In genomic region chr3:183635431-183636220, GRCh38 we compare ENCODE assay signal across 1 cellular context.
TF ChIP-seq lines count a peak whose summit lies in the region.

Gene KLHL24, plus strand, starts transcription at chr3:183635623. Its CDS starts 14,734 bp downstream, at chr3:183650357.

TF ChIP-seq in HepG2, 621 proteins besides CTCF, POLR2A, EP300 and RAD21 (continued from another document and continues in another):
- TF ChIP-seq ZNF318 (CRISPR knock-in tag; IDR thresholded peaks at IDR 0.05) (no peak), FOXJ3 (CRISPR knock-in tag; IDR thresholded peaks at IDR 0.05; ENCODE audit: borderline replicate concordance) (peak; percentile 18; the same call in 1 of the 2 replicates), ZUFSP (CRISPR knock-in tag; IDR thresholded peaks at IDR 0.05; ENCODE audit: borderline replicate concordance) (no peak), SMAD3 (CRISPR knock-in tag; IDR thresholded peaks at IDR 0.05) (peak; percentile 48; the same call in 1 of the 2 replicates), NCOR1 (IDR thresholded peaks at IDR 0.05; ENCODE audit: borderline replicate concordance, low read length) (no peak), SMC3 (IDR thresholded peaks at IDR 0.05; ENCODE audit: low read length) (no peak), RFXANK (CRISPR knock-in tag; IDR thresholded peaks at IDR 0.05) (no peak), ZMYM3 (CRISPR knock-in tag; IDR thresholded peaks at IDR 0.05) (no peak), MIER2 (CRISPR knock-in tag; IDR thresholded peaks at IDR 0.05) (no peak), DMAP1 (CRISPR knock-in tag; IDR thresholded peaks at IDR 0.05) (no peak), NFKB2 (CRISPR knock-in tag; IDR thresholded peaks at IDR 0.05; ENCODE audit: borderline replicate concordance) (no peak; the same call in 1 of the 2 replicates), SMYD3 (CRISPR knock-in tag; IDR thresholded peaks at IDR 0.05) (no peak), AKNA (CRISPR knock-in tag; IDR thresholded peaks at IDR 0.05; ENCODE audit: borderline replicate concordance) (no peak), ATM (IDR thresholded peaks at IDR 0.05; ENCODE audit: borderline replicate concordance) (no peak), ZNF850 (CRISPR knock-in tag; conservative IDR thresholded peaks at IDR 0.05) (no peak), HNF1B (CRISPR knock-in tag; IDR thresholded peaks at IDR 0.05) (peak; percentile 63), ZNF280B (CRISPR knock-in tag; IDR thresholded peaks at IDR 0.05; ENCODE audit: borderline replicate concordance) (peak; percentile 49; the same call in 1 of the 2 replicates), DPF2 (CRISPR knock-in tag; IDR thresholded peaks at IDR 0.05; ENCODE audit: borderline replicate concordance, low read depth) (no peak), ZNF224 (CRISPR knock-in tag; IDR thresholded peaks at IDR 0.05) (no peak), CC2D1A (CRISPR knock-in tag; IDR thresholded peaks at IDR 0.05) (no peak), HOXD1 (CRISPR knock-in tag; IDR thresholded peaks at IDR 0.05) (no peak), SOX13 (IDR thresholded peaks at IDR 0.05) (no peak), SOX13 (CRISPR knock-in tag; conservative IDR thresholded peaks at IDR 0.05 in 1 of 2, IDR thresholded peaks at IDR 0.05 in 1 of 2) (0 out of 4 replicates have a peak, but pooled peaks of 1 of the 2 experiments have one; percentile 4), KLF13 (CRISPR knock-in tag; IDR thresholded peaks at IDR 0.05) (no peak), REST (IDR thresholded peaks at IDR 0.05; ENCODE audit: borderline replicate concordance in 1 of 2, low read depth in 1 of 2, low read length in 2 of 2) (no peak; a peak in 1 of 4 replicates), ZFP36L1 (CRISPR knock-in tag; IDR thresholded peaks at IDR 0.05) (no peak), ZNF841 (CRISPR knock-in tag; IDR thresholded peaks at IDR 0.05; ENCODE audit: borderline replicate concordance) (no peak), ZFY (CRISPR knock-in tag; IDR thresholded peaks at IDR 0.05) (peak; percentile 58), CAMTA2 (CRISPR knock-in tag; IDR thresholded peaks at IDR 0.05; ENCODE audit: borderline replicate concordance) (no peak), ZNF557 (CRISPR knock-in tag; IDR thresholded peaks at IDR 0.05) (no peak), NFE2L2 (IDR thresholded peaks at IDR 0.05; ENCODE audit: low read length) (no peak), TAF1 (CRISPR knock-in tag; IDR thresholded peaks at IDR 0.05) (peak; percentile 72), NR2C2 (CRISPR knock-in tag; IDR thresholded peaks at IDR 0.05; ENCODE audit: borderline replicate concordance) (peak; percentile 47), PATZ1 (CRISPR knock-in tag; IDR thresholded peaks at IDR 0.05) (0 out of 2 replicates have a peak, but pooled peaks have one; percentile 19), ZNF12 (CRISPR knock-in tag; IDR thresholded peaks at IDR 0.05) (no peak), SP2 (CRISPR knock-in tag; IDR thresholded peaks at IDR 0.05) (peak; percentile 42; the same call in 1 of the 2 replicates)
